ENCODE assay signal across 8 cellular contexts in the genomic region with DNA sequence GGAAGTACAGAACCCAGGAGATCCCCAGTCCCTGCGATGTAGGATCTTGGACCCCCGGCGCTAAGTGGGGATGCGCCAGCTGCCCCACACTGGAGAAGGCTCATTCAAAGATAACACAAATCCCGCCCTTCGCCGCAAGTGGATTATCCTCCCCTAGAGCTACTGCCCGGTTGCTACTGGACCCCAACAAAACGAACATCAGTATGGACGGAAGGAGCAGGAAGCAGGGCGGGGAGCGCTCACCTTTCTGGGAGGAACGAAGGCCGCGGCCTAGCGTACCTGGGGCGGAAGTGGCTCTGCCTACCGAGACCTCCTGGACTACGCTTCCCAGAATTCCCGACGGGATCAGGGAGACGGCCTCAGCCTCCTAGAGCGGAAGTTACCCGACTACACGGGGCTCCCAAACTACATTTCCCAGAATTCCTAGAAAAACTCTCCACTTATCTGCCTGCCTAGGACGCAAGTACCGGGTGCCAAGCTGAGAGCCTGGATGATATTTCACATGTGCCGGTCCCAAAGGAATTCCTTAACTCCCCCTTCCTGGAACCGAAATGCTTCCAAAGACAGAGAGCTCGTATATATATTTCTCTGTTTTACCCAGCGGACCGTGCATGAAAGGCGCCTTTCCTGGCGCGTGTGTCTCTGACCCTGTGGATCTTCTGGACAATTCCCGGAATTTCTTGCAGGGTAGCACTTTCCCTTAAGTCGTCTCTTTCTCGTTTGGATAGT. TPM values are rescaled to one million over a fixed set of nuclear protein-coding genes. Genes with fewer than 3 reads are reported as not detected.
A peak's percentile ranks its signal among the peaks of the same experiment; 100 is the strongest.
DNase-seq lines count a peak whose midpoint lies in the region; ATAC-seq and TF ChIP-seq lines count a peak whose summit lies in the region.

A gene (minus strand): TSS at position 298 of the 729 bp plus-strand sequence. CDS start 16,141 bp downstream, outside the sequence.

- H3K4me1 ChIP-seq in CD8-positive, alpha-beta T cell (ENCODE audit: insufficient read depth, low read length) = peaks cover 6% of the 10 kb centered on the region
- H3K4me1 ChIP-seq in skeletal muscle tissue (ENCODE audit: control insufficient read depth in 3 of 3, insufficient read depth in 3 of 3, low read length in 3 of 3) = peaks cover 4 to 9% (median 6%) of the 10 kb centered on the region in 3 donors

- no peaks in the 10 kb centered on the region for H3K36me3 ChIP-seq in CD8-positive, alpha-beta T cell (ENCODE audit: insufficient read depth, low read length)
- no peaks in the 10 kb centered on the region for H3K36me3 ChIP-seq in kidney epithelial cell (ENCODE audit: control insufficient read depth, insufficient read depth, low read length)
- no peaks in the 10 kb centered on the region for H3K36me3 ChIP-seq in skeletal muscle tissue (ENCODE audit: control insufficient read depth in 3 of 3, insufficient read depth in 3 of 3, low read length in 3 of 3)

- intact Hi-C loops in CD8-positive, alpha-beta T cell (cut with DNase I, micrococcal nuclease) = no loop called here
- intact Hi-C loops in dendritic cell treated with granulocyte-macrophage colony-stimulating factor and Interleukin-4, amounts not matched to agents 40 ng/mL and 50 ng/mL, for 4 days (cut with micrococcal nuclease) = loop anchor here (5.0 kb wide), 1 partner anchor 54 kb away; no protein-coding TSS in a partner anchor

- H3K9me3 Mint-ChIP-seq in CD8-positive, alpha-beta T cell = peaks cover 38% of the 10 kb centered on the region
- peaks cover 47% of the 10 kb centered on the region for H3K9me3 Mint-ChIP-seq in dendritic cell treated with granulocyte-macrophage colony-stimulating factor and Interleukin-4, amounts not matched to agents 40 ng/mL and 50 ng/mL, for 4 days

- peaks cover 8% of the 10 kb centered on the region for H3K4me1 Mint-ChIP-seq in CD8-positive, alpha-beta T cell (ENCODE audit: low read depth)
- H3K4me1 Mint-ChIP-seq in dendritic cell treated with granulocyte-macrophage colony-stimulating factor and Interleukin-4, amounts not matched to agents 40 ng/mL and 50 ng/mL, for 4 days (ENCODE audit: low read depth) = peaks cover 14% of the 10 kb centered on the region

- H3K4me3 ChIP-seq in CD8-positive, alpha-beta T cell (ENCODE audit: low read depth, low read length) = peak within 1 kb of the TSS; percentile 39
- peak within 1 kb of the TSS; percentile 71 for H3K4me3 ChIP-seq in kidney epithelial cell (ENCODE audit: low read depth, low read length)
- H3K4me3 ChIP-seq in skeletal muscle tissue (ENCODE audit: low read length in 3 of 3) = peak within 1 kb of the TSS; percentile 92 to 99 (median 99)

- no peak within 1 kb of the TSS for H3K27ac ChIP-seq in CD8-positive, alpha-beta T cell (ENCODE audit: low read depth, low read length)
- peak within 1 kb of the TSS; percentile 51 for H3K27ac ChIP-seq in skeletal muscle tissue (ENCODE audit: low read depth, low read length)

- H3K36me3 Mint-ChIP-seq in CD8-positive, alpha-beta T cell = peaks cover 15% of the 10 kb centered on the region
- H3K36me3 Mint-ChIP-seq in dendritic cell treated with granulocyte-macrophage colony-stimulating factor and Interleukin-4, amounts not matched to agents 40 ng/mL and 50 ng/mL, for 4 days (ENCODE audit: low read depth) = peaks cover 18% of the 10 kb centered on the region

- peak within 1 kb of the TSS; percentile 68 for H3K4me3 Mint-ChIP-seq in CD8-positive, alpha-beta T cell
- H3K4me3 Mint-ChIP-seq in dendritic cell treated with granulocyte-macrophage colony-stimulating factor and Interleukin-4, amounts not matched to agents 40 ng/mL and 50 ng/mL, for 4 days = peak within 1 kb of the TSS; percentile 80

- CTCF ChIA-PET in CD8-positive, alpha-beta T cell (lab: Charles Lee) = no interaction called here

- peak within 1 kb of the TSS; percentile 77 to 87 (median 83) for H3K9ac ChIP-seq in skeletal muscle tissue (ENCODE audit: low read depth in 1 of 3, low read length in 3 of 3)

- H3K27me3 Mint-ChIP-seq in CD8-positive, alpha-beta T cell (ENCODE audit: low read depth) = peaks cover 5% of the 10 kb centered on the region
- peaks cover 2% of the 10 kb centered on the region for H3K27me3 Mint-ChIP-seq in dendritic cell treated with granulocyte-macrophage colony-stimulating factor and Interleukin-4, amounts not matched to agents 40 ng/mL and 50 ng/mL, for 4 days

- DNase-seq in CD8-positive, alpha-beta T cell = peak in 1 of 7 experiments; percentile 17
- DNase-seq in HuH-7 (ENCODE audit: low spot score) (peak; percentile 57), RPMI7951 (ENCODE audit: low read depth) (peak; percentile 94), kidney epithelial cell (ENCODE audit: low read depth) (peak; percentile 78)

- H3K27ac Mint-ChIP-seq in CD8-positive, alpha-beta T cell = no peak within 1 kb of the TSS
- peak within 1 kb of the TSS; percentile 58 for H3K27ac Mint-ChIP-seq in dendritic cell treated with granulocyte-macrophage colony-stimulating factor and Interleukin-4, amounts not matched to agents 40 ng/mL and 50 ng/mL, for 4 days

- H3K27me3 ChIP-seq in CD8-positive, alpha-beta T cell (ENCODE audit: insufficient read depth, low read length) = no peaks in the 10 kb centered on the region
- H3K27me3 ChIP-seq in kidney epithelial cell (ENCODE audit: control insufficient read depth, insufficient read depth, low read length) = no peaks in the 10 kb centered on the region
- H3K27me3 ChIP-seq in skeletal muscle tissue (ENCODE audit: control insufficient read depth in 3 of 3, insufficient read depth in 3 of 3, low read length in 3 of 3) = no peaks in the 10 kb centered on the region

- no peak for TF ChIP-seq CTCF in CD8-positive, alpha-beta T cell (IDR thresholded peaks at IDR 0.05)
- no peak for TF ChIP-seq CTCF in kidney epithelial cell (IDR thresholded peaks at IDR 0.05; ENCODE audit: insufficient read depth, low read length, poor library complexity, severe bottlenecking)

- no peak for ATAC-seq in CD8-positive, alpha-beta T cell
- ATAC-seq in GM18907 (IDR thresholded peaks at IDR 0.05; ENCODE audit: unreplicated experiment) = no peak
- no peak for ATAC-seq in HG03520 (IDR thresholded peaks at IDR 0.05; ENCODE audit: unreplicated experiment)

- H3K9me3 ChIP-seq in CD8-positive, alpha-beta T cell (ENCODE audit: low read length) = peaks cover 3% of the 10 kb centered on the region
- no peaks in the 10 kb centered on the region for H3K9me3 ChIP-seq in skeletal muscle tissue (ENCODE audit: control insufficient read depth in 3 of 3, low read length in 3 of 3)

- POLR2A ChIA-PET in CD8-positive, alpha-beta T cell (lab: Charles Lee) = no interaction called here

RNA-seq across cellular contexts. Expression of the gene that starts here (rescaled TPM):
- not detected for total RNA-seq in CD8-positive, alpha-beta T cell
- 6.2 TPM in 2 replicates for total RNA-seq in RPMI7951 (2014; rRNA removed; shearing (Covaris generic))
- total RNA-seq in kidney epithelial cell (3.6 and 7.6 TPM in 2 replicates), skeletal muscle tissue (5.7 TPM)

Comparison
In these comparisons a context has a peak if more than half of its experiments do, and no peak if none do; other contexts are left out.
1. H3K4me3 ChIP-seq: peak in every context shown above with its lines; median percentile 99 in skeletal muscle tissue; 71 in kidney epithelial cell; 39 in CD8-positive, alpha-beta T cell.